ENCODE assay signal across 11 cellular contexts in the genomic region with DNA sequence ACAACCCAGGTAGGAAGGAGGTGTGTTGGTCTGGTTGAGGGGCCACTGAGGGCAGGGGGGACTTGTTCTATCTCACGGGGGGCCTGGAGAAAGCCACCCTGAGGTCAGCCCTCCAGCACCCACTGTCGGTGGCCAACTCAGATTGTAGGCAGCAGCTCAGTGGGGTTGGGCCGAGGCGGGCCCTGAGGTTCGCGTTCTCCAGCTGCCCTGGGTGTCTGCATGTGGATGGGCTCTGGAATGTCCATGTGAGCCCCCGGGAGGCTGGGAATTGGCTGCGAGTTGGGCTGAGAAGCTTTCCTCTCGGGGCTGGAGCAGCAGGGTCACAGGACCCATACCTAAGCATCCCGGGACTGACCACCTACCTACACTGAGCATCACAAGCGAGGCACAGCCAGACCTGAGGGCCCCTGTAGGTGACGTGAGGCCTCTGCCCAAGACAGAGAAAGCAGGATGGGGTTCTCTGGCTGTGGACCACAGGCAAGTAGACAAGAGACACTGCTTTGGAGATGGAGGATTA.
DNase-seq lines count a peak whose midpoint lies in the region; TF ChIP-seq lines count a peak whose summit lies in the region.
"Had no signal": no experiment of that assay in that cellular context is flagged by ENCODE, and none has a peak within 500 bp of the region (broad histone marks: within the 10 kb centered on the region; RNA-seq: fewer than 3 reads in every experiment).

No MANE protein-coding gene starts in this region.

- H3K4me3 ChIP-seq in BLaER1 (no peak overlapping the region), mesenchymal stem cell (ENCODE audit: insufficient read depth in 1 of 2, low read depth in 1 of 2, low read length in 2 of 2) (no peak overlapping the region), sigmoid colon (no peak overlapping the region)
- H3K4me3 ChIP-seq in BLaER1 treated with 17β-estradiol and CSF1 and Interleukin-3, amounts not matched to agents 10 nM and 100 nM, result no peak overlapping the region
- H3K4me3 ChIP-seq: A549, GM23338 had no signal

- H3K9me3 ChIP-seq in BLaER1, result no peaks in the 10 kb centered on the region
- peaks cover 0 to 7% (median 0%) of the 10 kb centered on the region in 11 experiments; a peak in 5 of 22 replicates for H3K9me3 ChIP-seq in BLaER1 treated with 17β-estradiol and CSF1 and Interleukin-3, amounts not matched to agents 10 nM and 100 nM (replicated peaks in 1 of 11)
- H3K9me3 ChIP-seq in mesenchymal stem cell (ENCODE audit: control insufficient read depth, low read length), result no peaks in the 10 kb centered on the region
- H3K9me3 ChIP-seq in sigmoid colon, result no peaks in the 10 kb centered on the region
- H3K9me3 ChIP-seq: BE2C had no signal

- H3K9ac ChIP-seq in BLaER1 (no peak overlapping the region), mesenchymal stem cell (ENCODE audit: low read length) (no peak overlapping the region)
- H3K9ac ChIP-seq in BLaER1 treated with 17β-estradiol and CSF1 and Interleukin-3, amounts not matched to agents 10 nM and 100 nM, result no peak overlapping the region

- H3K27ac ChIP-seq in BLaER1 (peak overlapping the region; percentile 43; the same call in 1 of the 2 replicates), mesenchymal stem cell (ENCODE audit: low read length, poor library complexity, severe bottlenecking) (no peak overlapping the region), sigmoid colon (no peak overlapping the region)
- H3K27ac ChIP-seq in BLaER1 treated with 17β-estradiol and CSF1 and Interleukin-3, amounts not matched to agents 10 nM and 100 nM, result 0 out of 22 replicates have a peak overlapping the region, but pooled peaks of 2 of the 11 experiments have one; percentile 5 to 6
- H3K27ac ChIP-seq: A549 had no signal

- H3K14ac ChIP-seq in mesenchymal stem cell (ENCODE audit: low read length in 2 of 2), result peak overlapping the region in 1 of 2 experiments; percentile 11

- no peak overlapping the region for H2AK5ac ChIP-seq in mesenchymal stem cell (ENCODE audit: low read length, severe bottlenecking)

- H2BK15ac ChIP-seq in mesenchymal stem cell (ENCODE audit: low read depth, poor library complexity, severe bottlenecking), result no peak overlapping the region

- peak overlapping the region in 1 of 2 experiments; percentile 4 for H3K18ac ChIP-seq in mesenchymal stem cell (ENCODE audit: low read depth in 1 of 2, low read length in 2 of 2)

- no peaks in the 10 kb centered on the region for H3K79me1 ChIP-seq in mesenchymal stem cell (replicated peaks; ENCODE audit: low read length, poor library complexity, severe bottlenecking)

- H4K8ac ChIP-seq in mesenchymal stem cell (ENCODE audit: low read length), result no peak overlapping the region

- H2BK12ac ChIP-seq in mesenchymal stem cell (ENCODE audit: low read length in 2 of 2), result peak overlapping the region; percentile 38 to 45

- H3K23ac ChIP-seq in mesenchymal stem cell (ENCODE audit: low read length in 2 of 2), result no peak overlapping the region

- TF ChIP-seq EP300 in sigmoid colon (IDR thresholded peaks at IDR 0.05), result no peak

- H3K4me2 ChIP-seq in BLaER1, result peak overlapping the region; percentile 44
- peak overlapping the region in 7 of 11 experiments; percentile 6 to 66 (median 35); a peak in 7 of 22 replicates for H3K4me2 ChIP-seq in BLaER1 treated with 17β-estradiol and CSF1 and Interleukin-3, amounts not matched to agents 10 nM and 100 nM
- H3K4me2 ChIP-seq in mesenchymal stem cell (ENCODE audit: low read length, poor library complexity, severe bottlenecking), result no peak overlapping the region
- H3K4me2 ChIP-seq: A549, GM23338 had no signal

- H3K4me1 ChIP-seq in BLaER1, result peaks cover 46% of the 10 kb centered on the region
- H3K4me1 ChIP-seq in BLaER1 treated with 17β-estradiol and CSF1 and Interleukin-3, amounts not matched to agents 10 nM and 100 nM, result peaks cover 17 to 58% (median 47%) of the 10 kb centered on the region in 10 experiments
- H3K4me1 ChIP-seq in mesenchymal stem cell (ENCODE audit: control insufficient read depth, insufficient read depth, low read depth, low read length), result peaks cover under 1% of the 10 kb centered on the region
- H3K4me1 ChIP-seq in sigmoid colon, result peaks cover 0 to 21% (median 19%) of the 10 kb centered on the region in 4 donors
- H3K4me1 ChIP-seq: A549, BE2C had no signal

- no peaks in the 10 kb centered on the region for H4K20me1 ChIP-seq in BLaER1
- no peaks in the 10 kb centered on the region for H4K20me1 ChIP-seq in BLaER1 treated with 17β-estradiol and CSF1 and Interleukin-3, amounts not matched to agents 10 nM and 100 nM

- intact Hi-C loops in sigmoid colon (cut with DNase I), result no loop called here

- no peak overlapping the region for H2AFZ ChIP-seq in mesenchymal stem cell (ENCODE audit: low read depth, low read length)
- H2AFZ ChIP-seq: GM23338 had no signal

- DNase-seq in mesenchymal stem cell, result no peak
- peak; percentile 53 for DNase-seq in sigmoid colon
- no peak for DNase-seq in NK-92 treated with Interleukin-12 subunit alpha and Interleukin-12 subunit beta, amount 100 ng/mL, for 24 hours (lab: John Stamatoyannopoulos, UW)
- DNase-seq in globus pallidus (ENCODE audit: low spot score), result no peak
- DNase-seq: BE2C; CD4-positive, CD25-positive, alpha-beta regulatory T cell; H7 had no signal

- no peak overlapping the region for H2BK5ac ChIP-seq in mesenchymal stem cell (ENCODE audit: low read depth, low read length, poor library complexity, severe bottlenecking)

- no peak overlapping the region for H2BK120ac ChIP-seq in mesenchymal stem cell (ENCODE audit: low read depth, low read length)

- H4K91ac ChIP-seq in mesenchymal stem cell (ENCODE audit: low read length), result no peak overlapping the region

- H3K36me3 ChIP-seq in BLaER1 (no peaks in the 10 kb centered on the region), mesenchymal stem cell (ENCODE audit: control insufficient read depth in 1 of 2, insufficient read depth in 2 of 2, low read depth in 1 of 2, low read length in 2 of 2) (no peaks in the 10 kb centered on the region), sigmoid colon (no peaks in the 10 kb centered on the region)
- no peaks in the 10 kb centered on the region for H3K36me3 ChIP-seq in BLaER1 treated with 17β-estradiol and CSF1 and Interleukin-3, amounts not matched to agents 10 nM and 100 nM
- H3K36me3 ChIP-seq: BE2C had no signal

- H3K27me3 ChIP-seq in BLaER1 (no peaks in the 10 kb centered on the region), mesenchymal stem cell (ENCODE audit: control insufficient read depth in 1 of 2, insufficient read depth in 1 of 2, low read length in 2 of 2) (no peaks in the 10 kb centered on the region), sigmoid colon (no peaks in the 10 kb centered on the region)
- peaks cover 0 to 5% (median 0%) of the 10 kb centered on the region in 11 experiments; a peak in 3 of 22 replicates for H3K27me3 ChIP-seq in BLaER1 treated with 17β-estradiol and CSF1 and Interleukin-3, amounts not matched to agents 10 nM and 100 nM
- H3K27me3 ChIP-seq: BE2C had no signal

- TF ChIP-seq POLR2A in sigmoid colon (IDR thresholded peaks at IDR 0.05), result no peak

- no peak for TF ChIP-seq CTCF in sigmoid colon (IDR thresholded peaks at IDR 0.05)

- 92% methylated on average over 10 of the region's 12 CpGs for WGBS in mesenchymal stem cell
- 85 to 87% methylated on average over 12 of the region's 12 CpGs for WGBS in sigmoid colon, 2 donors

- H3K4ac ChIP-seq in mesenchymal stem cell (ENCODE audit: low read depth in 1 of 2, low read length in 2 of 2), result no peak overlapping the region
